15 cellular contexts compared by ENCODE assay signal in genomic region chr13:97205465-97205864, GRCh38.
"Had no signal": no experiment of that assay in that cellular context is flagged by ENCODE, and none has a peak within 500 bp of the region (broad histone marks: within the 10 kb centered on the region; RNA-seq: fewer than 3 reads in every experiment).

No MANE protein-coding gene starts in this region.

- H3K9me3 ChIP-seq: left ventricle myocardium inferior, prostate gland, tibial artery had no signal

- H3K27me3 ChIP-seq: foreskin keratinocyte, tibial artery had no signal

- H3K27ac ChIP-seq: foreskin keratinocyte, left ventricle myocardium inferior, prostate gland, tibial artery had no signal

- H3K36me3 ChIP-seq: left ventricle myocardium inferior, prostate gland, tibial artery had no signal

- ATAC-seq: natural killer cell treated with Interleukin-12 subunit alpha and Interleukin-12 subunit beta and Interleukin-15 and Interleukin-18, amount 100 ng/mL, for 72 hours; WTC11 had no signal

- DNase-seq: activated gamma-delta T cell treated with Interleukin-2 at 50 U/mL for 16 hours; activated T-cell treated with anti-CD3 and anti-CD28 coated beads, Interleukin-2, amount 50 U/mL, for 1 hour; aorta; caudate nucleus; effector CD4-positive, alpha-beta T cell; erythroblast; foreskin keratinocyte; left ventricle myocardium inferior; stimulated activated CD4-positive, alpha-beta T cell treated with anti-CD3 and anti-CD28 coated beads, Interleukin-4, amount 100 ng/mL, for 24 hours; substantia nigra; T1000; tibial artery had no signal

- H3K4me1 ChIP-seq: foreskin keratinocyte, left ventricle myocardium inferior, prostate gland, tibial artery had no signal

- H3K4me3 ChIP-seq: left ventricle myocardium inferior, prostate gland, tibial artery had no signal
